In genomic region chr15:43241100-43241499, GRCh38 we compare ENCODE assay signal across 21 cellular contexts. TPM values are rescaled to one million over a fixed set of nuclear protein-coding genes. Genes with fewer than 3 reads are reported as not detected.
DNase-seq lines count a peak whose midpoint lies in the region; ATAC-seq, FAIRE-seq and TF ChIP-seq lines count a peak whose summit lies in the region.
"Had no signal": no experiment of that assay in that cellular context is flagged by ENCODE, and none has a peak within 500 bp of the region (broad histone marks: within the 10 kb centered on the region; RNA-seq: fewer than 3 reads in every experiment).

No MANE protein-coding gene starts in this region.

- POLR2A ChIA-PET in CD8-positive, alpha-beta memory T cell (lab: Charles Lee) = no interaction called here

- no peak overlapping the region for H4K8ac ChIP-seq in mesendoderm (ENCODE audit: low read depth, low read length)

- no peaks in the 10 kb centered on the region for H3K4me1 ChIP-seq in gastroesophageal sphincter
- no peaks in the 10 kb centered on the region for H3K4me1 ChIP-seq in pancreas
- H3K4me1 ChIP-seq in CD8-positive, alpha-beta memory T cell (ENCODE audit: insufficient read depth, low read length) = no peaks in the 10 kb centered on the region
- no peaks in the 10 kb centered on the region for H3K4me1 ChIP-seq in mesendoderm (ENCODE audit: control insufficient read depth, low read depth, low read length)
- H3K4me1 ChIP-seq: colonic mucosa had no signal

- no peak overlapping the region for H3K18ac ChIP-seq in mesendoderm (ENCODE audit: low read length)

- no peak overlapping the region for H2BK15ac ChIP-seq in mesendoderm (replicated peaks; ENCODE audit: low read depth)

- no peaks in the 10 kb centered on the region for H3K9me3 ChIP-seq in gastroesophageal sphincter
- no peaks in the 10 kb centered on the region for H3K9me3 ChIP-seq in pancreas
- H3K9me3 ChIP-seq in CD8-positive, alpha-beta memory T cell (ENCODE audit: low read length) = no peaks in the 10 kb centered on the region
- H3K9me3 ChIP-seq: colonic mucosa, neutrophil had no signal

- H3K36me3 ChIP-seq in gastroesophageal sphincter = no peaks in the 10 kb centered on the region
- no peaks in the 10 kb centered on the region for H3K36me3 ChIP-seq in pancreas
- no peaks in the 10 kb centered on the region for H3K36me3 ChIP-seq in CD8-positive, alpha-beta memory T cell (ENCODE audit: insufficient read depth, low read length)
- H3K36me3 ChIP-seq in mesendoderm (ENCODE audit: control insufficient read depth, insufficient read depth, low read length) = no peaks in the 10 kb centered on the region
- H3K36me3 ChIP-seq: colonic mucosa, neutrophil had no signal

- TF ChIP-seq EP300 in gastroesophageal sphincter (IDR thresholded peaks at IDR 0.05) = no peak

- H3K4me3 Mint-ChIP-seq in CD8-positive, alpha-beta memory T cell = no peak overlapping the region
- H3K4me3 Mint-ChIP-seq: activated T-cell treated with anti-CD3 and anti-CD28 coated beads, Interleukin-2, amount 50 U/mL, for 24 hours; HFFc6; mesothelial cell of epicardium had no signal

- no peak overlapping the region for H3K4me3 ChIP-seq in gastroesophageal sphincter
- no peak overlapping the region for H3K4me3 ChIP-seq in pancreas
- no peak overlapping the region for H3K4me3 ChIP-seq in CD8-positive, alpha-beta memory T cell (ENCODE audit: low read length)
- no peak overlapping the region for H3K4me3 ChIP-seq in mesendoderm (ENCODE audit: low read length)
- H3K4me3 ChIP-seq: colonic mucosa had no signal

- no peak overlapping the region for H2AK5ac ChIP-seq in mesendoderm (ENCODE audit: low read length)

- no peaks in the 10 kb centered on the region for H3K36me3 Mint-ChIP-seq in CD8-positive, alpha-beta memory T cell
- H3K36me3 Mint-ChIP-seq: mesothelial cell of epicardium had no signal

- peaks cover 4 to 14% of the 10 kb centered on the region in 2 donors for H3K27me3 Mint-ChIP-seq in CD8-positive, alpha-beta memory T cell

- H3K27ac Mint-ChIP-seq in CD8-positive, alpha-beta memory T cell = no peak overlapping the region
- H3K27ac Mint-ChIP-seq: activated T-cell treated with anti-CD3 and anti-CD28 coated beads, Interleukin-2, amount 50 U/mL, for 24 hours; HFFc6; mesothelial cell of epicardium had no signal

- H3K27me3 ChIP-seq in gastroesophageal sphincter (peaks cover 25% of the 10 kb centered on the region), pancreas (no peaks in the 10 kb centered on the region), mesendoderm (ENCODE audit: insufficient read depth, low read length, poor library complexity) (no peaks in the 10 kb centered on the region)
- H3K27me3 ChIP-seq in CD8-positive, alpha-beta memory T cell (ENCODE audit: insufficient read depth, low read length, poor library complexity, severe bottlenecking) = no peaks in the 10 kb centered on the region
- H3K27me3 ChIP-seq: colonic mucosa, neutrophil had no signal

- H4K5ac ChIP-seq in mesendoderm (ENCODE audit: low read length) = no peak overlapping the region

- no peak for TF ChIP-seq POLR2A in gastroesophageal sphincter (IDR thresholded peaks at IDR 0.05)

- H2BK120ac ChIP-seq in mesendoderm (ENCODE audit: low read depth, low read length) = no peak overlapping the region

- no peak overlapping the region for H2BK5ac ChIP-seq in mesendoderm (ENCODE audit: low read length)

- no peak overlapping the region for H3K4ac ChIP-seq in mesendoderm (ENCODE audit: low read depth, low read length)

- no peaks in the 10 kb centered on the region for H3K79me1 ChIP-seq in mesendoderm (ENCODE audit: low read length)

- CTCF ChIA-PET in CD8-positive, alpha-beta memory T cell (lab: Charles Lee) = interaction anchor here (1.0 to 2.5 kb wide), 2 partner anchors 9 to 16 kb away, joined by 3 to 9 read pairs; no protein-coding TSS in a partner anchor

- no peak overlapping the region for H3K9ac ChIP-seq in mesendoderm (ENCODE audit: low read length)

- H3K4me1 Mint-ChIP-seq in CD8-positive, alpha-beta memory T cell = peaks cover 0 to 3% (median 0%) of the 10 kb centered on the region in 3 donors

- no peak for FAIRE-seq in pancreas (lab: Jason Lieb, UNC)
- FAIRE-seq: small intestine had no signal

- no peaks in the 10 kb centered on the region for H3K79me2 ChIP-seq in mesendoderm (ENCODE audit: control insufficient read depth, insufficient read depth, low read length)

- intact Hi-C loops in Right ventricle myocardium inferior (cut with DNase I) = no loop called here
- intact Hi-C loops in cardiac septum (cut with DNase I) = no loop called here
- intact Hi-C loops in pancreas (cut with DNase I) = no loop called here

- peak; percentile 95 for ATAC-seq in Right ventricle myocardium inferior
- peak; percentile 89 for ATAC-seq in gastroesophageal sphincter
- ATAC-seq in pancreas = peak in 3 of 4 donors; percentile 33 to 68 (median 48)
- no peak for ATAC-seq in GM19397 (IDR thresholded peaks at IDR 0.05; ENCODE audit: unreplicated experiment)
- no peak for ATAC-seq in HG03521 (IDR thresholded peaks at IDR 0.05; ENCODE audit: unreplicated experiment)
- ATAC-seq: stimulated activated naive CD8-positive, alpha-beta T cell treated with anti-CD3 and anti-CD28 coated beads, Interleukin-15, Interleukin-2, amounts not matched to agents 100 U/mL and 50 U/mL, for 24 hours had no signal

- H3K56ac ChIP-seq in mesendoderm (ENCODE audit: low read length) = no peak overlapping the region

- WGBS in gastroesophageal sphincter (ENCODE audit: low coverage in 1 of 2), 2 donors = 30 to 67% methylated on average over 1 of the region's 1 CpG
- WGBS in pancreas, 2 donors = 83 to 93% methylated on average over 1 of the region's 1 CpG
- WGBS in mesendoderm (ENCODE audit: extremely low coverage, insufficient coverage, low lambda C conversion rate) = no CpG with 5 or more reads among the region's 1 CpG

- peak overlapping the region in 3 of 4 donors; percentile 43 to 63 (median 47) for H3K27ac ChIP-seq in gastroesophageal sphincter
- no peak overlapping the region for H3K27ac ChIP-seq in pancreas
- H3K27ac ChIP-seq in CD8-positive, alpha-beta memory T cell (ENCODE audit: low read depth, low read length) = no peak overlapping the region
- H3K27ac ChIP-seq in mesendoderm (ENCODE audit: low read depth, low read length) = no peak overlapping the region
- H3K27ac ChIP-seq: colonic mucosa, neutrophil had no signal

- H3K23ac ChIP-seq in mesendoderm (ENCODE audit: low read length) = no peak overlapping the region

- DNase-seq in Right ventricle myocardium inferior (ENCODE audit: missing footprints) (no peak), cardiac septum (ENCODE audit: low spot score) (no peak), pancreas (no peak), mesendoderm (no peak)
- no peak for DNase-seq in CD8-positive, alpha-beta memory T cell
- DNase-seq: 8988T; activated CD4-positive, alpha-beta T cell treated with anti-CD3 and anti-CD28 coated beads for 48 hours; activated T-cell treated with anti-CD3 and anti-CD28 coated beads, Interleukin-2, amount 50 U/mL, for 24 hours; colonic mucosa; EL; HFFc6; NCI-H1436; NCI-H2227 treated with DMSO at 0.1 percent for 48 hours; small intestine; stimulated activated naive CD8-positive, alpha-beta T cell treated with anti-CD3 and anti-CD28 coated beads, Interleukin-15, Interleukin-2, amounts not matched to agents 100 U/mL and 50 U/mL, for 24 hours had no signal

- no peaks in the 10 kb centered on the region for H3K9me3 Mint-ChIP-seq in CD8-positive, alpha-beta memory T cell
- H3K9me3 Mint-ChIP-seq: activated T-cell treated with anti-CD3 and anti-CD28 coated beads, Interleukin-2, amount 50 U/mL, for 24 hours; HFFc6; mesothelial cell of epicardium had no signal

- TF ChIP-seq CTCF in gastroesophageal sphincter (IDR thresholded peaks at IDR 0.05) (no peak), pancreas (IDR thresholded peaks at IDR 0.05) (no peak)

- H3K4me2 ChIP-seq in mesendoderm (ENCODE audit: low read length) = no peak overlapping the region

RNA-seq across cellular contexts. Expression of gene EPB42, which starts 20.3 kb away (rescaled TPM):
- 0.57 TPM for total RNA-seq in Right ventricle myocardium inferior
- 0.38 TPM for total RNA-seq in cardiac septum
- under 1 TPM in 2 of 4 donors, not detected in 2; 0.12 to 0.40 TPM for total RNA-seq in gastroesophageal sphincter
- not detected for total RNA-seq in pancreas
- not detected for polyA plus RNA-seq in pancreas
- not detected for total RNA-seq in CD8-positive, alpha-beta memory T cell
- polyA plus RNA-seq in CD8-positive, alpha-beta memory T cell = not detected
- polyA plus RNA-seq in mesendoderm (2013, experiment 1 of 2) = not detected
- not detected for polyA plus RNA-seq in mesendoderm (2013, experiment 2 of 2)
- total RNA-seq: colonic mucosa, epithelial cell of proximal tubule, HFFc6 had no signal
- polyA plus RNA-seq: small intestine had no signal

RNA-seq across cellular contexts. Expression of gene TGM5, which starts 25.6 kb away (rescaled TPM):
- total RNA-seq in Right ventricle myocardium inferior = not detected
- total RNA-seq in cardiac septum = not detected
- 1 to 10 TPM in 1 of 4 donors, under 1 TPM in 2, not detected in 1; 0.31 to 1.3 (median 0.58) TPM for total RNA-seq in gastroesophageal sphincter
- not detected for total RNA-seq in pancreas
- polyA plus RNA-seq in pancreas = not detected
- under 1 TPM in 1 of 2 experiments, not detected in 1; 0.18 TPM for total RNA-seq in CD8-positive, alpha-beta memory T cell
- polyA plus RNA-seq in CD8-positive, alpha-beta memory T cell = not detected
- not detected for polyA plus RNA-seq in mesendoderm (2013, experiment 1 of 2)
- 0.03 TPM for polyA plus RNA-seq in mesendoderm (2013, experiment 2 of 2)
- total RNA-seq: colonic mucosa, HFFc6, mesothelial cell of epicardium had no signal

RNA-seq across cellular contexts. Expression of gene CCNDBP1, which starts 55.9 kb away (rescaled TPM):
- total RNA-seq in Right ventricle myocardium inferior (54.6 TPM), cardiac septum (56.6 TPM), gastroesophageal sphincter (10 to 100 TPM; 43.0 to 70.9 (median 54.1) TPM), pancreas (10 to 100 TPM; 17.6 to 35.7 (median 21.7) TPM)
- 10 to 100 TPM; 20.1 to 37.7 TPM for polyA plus RNA-seq in pancreas
- total RNA-seq in CD8-positive, alpha-beta memory T cell = 10 to 100 TPM; 61.8 to 63.2 TPM
- polyA plus RNA-seq in CD8-positive, alpha-beta memory T cell = 204 TPM
- polyA plus RNA-seq in mesendoderm (2013, experiment 1 of 2) = 22.3 TPM
- polyA plus RNA-seq in mesendoderm (2013, experiment 2 of 2) = 22.7 TPM

Comparison
In these comparisons a context has a peak if more than half of its experiments do, and no peak if none do; other contexts are left out.
1. ATAC-seq: peak in Right ventricle myocardium inferior (single experiment), gastroesophageal sphincter (single experiment) and pancreas (3 of 4); none in GM19397 (single experiment) and HG03521 (single experiment).
2. H3K27ac ChIP-seq: peak in gastroesophageal sphincter (3 of 4); none in pancreas (0 of 4), CD8-positive, alpha-beta memory T cell (single experiment) and mesendoderm (single experiment).